11 cellular contexts compared by ENCODE assay signal in genomic region chr11:82969811-82970210, GRCh38.
A peak's percentile ranks its signal among the peaks of the same experiment; 100 is the strongest.
DNase-seq lines count a peak whose midpoint lies in the region; ATAC-seq and TF ChIP-seq lines count a peak whose summit lies in the region.
"Had no signal": no experiment of that assay in that cellular context is flagged by ENCODE, and none has a peak within 500 bp of the region (broad histone marks: within the 10 kb centered on the region; RNA-seq: fewer than 3 reads in every experiment).

No MANE protein-coding gene starts in this region.

- no peak overlapping the region for H3K4me3 Mint-ChIP-seq in activated T-cell treated with anti-CD3 and anti-CD28 coated beads, Interleukin-2, amount 50 U/mL, for 4 hours
- H3K4me3 Mint-ChIP-seq in stimulated activated naive CD8-positive, alpha-beta T cell treated with anti-CD3 and anti-CD28 coated beads, Interleukin-15, amount 100 ng/mL, for 72 hours = peak overlapping the region in 1 of 2 donors; percentile 42
- H3K4me3 Mint-ChIP-seq in activated CD8-positive, alpha-beta memory T cell treated with anti-CD3 and anti-CD28 coated beads, Interleukin-2, amount 10 ng/mL, durations not matched to agents 7 days and 5 days = no peak overlapping the region

- H3K36me3 Mint-ChIP-seq in activated T-cell treated with anti-CD3 and anti-CD28 coated beads, Interleukin-2, amount 50 U/mL, for 4 hours (ENCODE audit: insufficient read depth) = no peaks in the 10 kb centered on the region
- peaks cover 5% of the 10 kb centered on the region for H3K36me3 Mint-ChIP-seq in activated CD8-positive, alpha-beta memory T cell treated with anti-CD3 and anti-CD28 coated beads, Interleukin-2, amount 10 ng/mL, durations not matched to agents 7 days and 5 days

- 92% methylated on average over 4 of the region's 4 CpGs for WGBS in upper lobe of left lung, 2 donors

- ATAC-seq in activated T-cell treated with anti-CD3 and anti-CD28 coated beads, Interleukin-2, amount 50 U/mL, for 4 hours = peak; percentile 43 to 47
- peak; percentile 98 for ATAC-seq in HG02588 (IDR thresholded peaks at IDR 0.05; ENCODE audit: unreplicated experiment)
- ATAC-seq in HG03460 (IDR thresholded peaks at IDR 0.05; ENCODE audit: unreplicated experiment) = peak; percentile 97
- peak; percentile 76 for ATAC-seq in stimulated activated naive CD8-positive, alpha-beta T cell treated with anti-CD3 and anti-CD28 coated beads, Interleukin-15, amount 100 ng/mL, for 72 hours
- ATAC-seq in upper lobe of left lung (ENCODE audit: low FRiP score in 2 of 2) = no peak
- ATAC-seq in activated CD8-positive, alpha-beta memory T cell treated with anti-CD3 and anti-CD28 coated beads, Interleukin-2, amount 10 ng/mL, durations not matched to agents 7 days and 5 days = no peak
- ATAC-seq: Panc1 had no signal

- peaks cover 49% of the 10 kb centered on the region for H3K4me1 Mint-ChIP-seq in activated T-cell treated with anti-CD3 and anti-CD28 coated beads, Interleukin-2, amount 50 U/mL, for 4 hours (ENCODE audit: low read depth)
- peaks cover 61% of the 10 kb centered on the region for H3K4me1 Mint-ChIP-seq in stimulated activated naive CD8-positive, alpha-beta T cell treated with anti-CD3 and anti-CD28 coated beads, Interleukin-15, amount 100 ng/mL, for 72 hours
- H3K4me1 Mint-ChIP-seq in activated CD8-positive, alpha-beta memory T cell treated with anti-CD3 and anti-CD28 coated beads, Interleukin-2, amount 10 ng/mL, durations not matched to agents 7 days and 5 days = peaks cover 17% of the 10 kb centered on the region

- H3K27me3 ChIP-seq in BE2C = no peaks in the 10 kb centered on the region
- no peaks in the 10 kb centered on the region for H3K27me3 ChIP-seq in upper lobe of left lung

- H3K4me3 ChIP-seq in BE2C (ENCODE audit: low read depth, low read length) (no peak overlapping the region), upper lobe of left lung (no peak overlapping the region)

- TF ChIP-seq CTCF in BE2C (IDR thresholded peaks at IDR 0.05; ENCODE audit: low read depth, low read length) = no peak
- TF ChIP-seq CTCF in upper lobe of left lung (IDR thresholded peaks at IDR 0.05) = no peak

- no peaks in the 10 kb centered on the region for H3K9me3 Mint-ChIP-seq in activated T-cell treated with anti-CD3 and anti-CD28 coated beads, Interleukin-2, amount 50 U/mL, for 4 hours
- peaks cover 11 to 12% of the 10 kb centered on the region in 2 donors for H3K9me3 Mint-ChIP-seq in stimulated activated naive CD8-positive, alpha-beta T cell treated with anti-CD3 and anti-CD28 coated beads, Interleukin-15, amount 100 ng/mL, for 72 hours
- no peaks in the 10 kb centered on the region for H3K9me3 Mint-ChIP-seq in activated CD8-positive, alpha-beta memory T cell treated with anti-CD3 and anti-CD28 coated beads, Interleukin-2, amount 10 ng/mL, durations not matched to agents 7 days and 5 days (ENCODE audit: low read depth)

- H3K36me3 ChIP-seq in BE2C = no peaks in the 10 kb centered on the region
- H3K36me3 ChIP-seq in upper lobe of left lung = no peaks in the 10 kb centered on the region

- no peaks in the 10 kb centered on the region for H3K4me1 ChIP-seq in BE2C
- no peaks in the 10 kb centered on the region for H3K4me1 ChIP-seq in upper lobe of left lung

- H3K9me3 ChIP-seq in BE2C (no peaks in the 10 kb centered on the region), upper lobe of left lung (no peaks in the 10 kb centered on the region)

- TF ChIP-seq EP300 in upper lobe of left lung (IDR thresholded peaks at IDR 0.05) = no peak

- H3K27ac Mint-ChIP-seq in stimulated activated naive CD8-positive, alpha-beta T cell treated with anti-CD3 and anti-CD28 coated beads, Interleukin-15, amount 100 ng/mL, for 72 hours = peak overlapping the region in 1 of 2 donors; percentile 29
- no peak overlapping the region for H3K27ac Mint-ChIP-seq in activated CD8-positive, alpha-beta memory T cell treated with anti-CD3 and anti-CD28 coated beads, Interleukin-2, amount 10 ng/mL, durations not matched to agents 7 days and 5 days

- H3K27me3 Mint-ChIP-seq in activated T-cell treated with anti-CD3 and anti-CD28 coated beads, Interleukin-2, amount 50 U/mL, for 4 hours (ENCODE audit: low read depth) = no peaks in the 10 kb centered on the region
- H3K27me3 Mint-ChIP-seq in stimulated activated naive CD8-positive, alpha-beta T cell treated with anti-CD3 and anti-CD28 coated beads, Interleukin-15, amount 100 ng/mL, for 72 hours = no peaks in the 10 kb centered on the region
- peaks cover 3% of the 10 kb centered on the region for H3K27me3 Mint-ChIP-seq in activated CD8-positive, alpha-beta memory T cell treated with anti-CD3 and anti-CD28 coated beads, Interleukin-2, amount 10 ng/mL, durations not matched to agents 7 days and 5 days

- DNase-seq in activated T-cell treated with anti-CD3 and anti-CD28 coated beads, Interleukin-2, amount 50 U/mL, for 4 hours = no peak
- no peak for DNase-seq in activated T-cell treated with anti-CD3 and anti-CD28 coated beads, Interleukin-2, amount 50 U/mL, for 48 hours
- no peak for DNase-seq in stimulated activated naive CD8-positive, alpha-beta T cell treated with anti-CD3 and anti-CD28 coated beads, Interleukin-15, amount 100 ng/mL, for 72 hours
- DNase-seq in BE2C = no peak
- no peak for DNase-seq in upper lobe of left lung
- no peak for DNase-seq in activated CD8-positive, alpha-beta memory T cell treated with anti-CD3 and anti-CD28 coated beads, Interleukin-2, amount 10 ng/mL, durations not matched to agents 7 days and 5 days
- DNase-seq: mesenchymal stem cell; stimulated activated CD4-positive, alpha-beta T cell treated with anti-CD3 and anti-CD28 coated beads, Interleukin-12 subunit alpha, Interleukin-12 subunit beta, amount 100 ng/mL, for 4 hours had no signal

- no peak overlapping the region for H3K27ac ChIP-seq in upper lobe of left lung

- CTCF ChIA-PET in activated CD8-positive, alpha-beta memory T cell treated with anti-CD3 and anti-CD28 coated beads, Interleukin-2, amount 10 ng/mL, durations not matched to agents 7 days and 5 days (lab: Charles Lee) = interaction anchor here (0.6 kb wide), 1 partner anchor 64 kb away, joined by 3 read pairs; no protein-coding TSS in a partner anchor

- TF ChIP-seq POLR2A in upper lobe of left lung (IDR thresholded peaks at IDR 0.05) = no peak

Comparison
In these comparisons a context has a peak if more than half of its experiments do, and no peak if none do; other contexts are left out.
1. ATAC-seq: peak in activated T-cell treated with anti-CD3 and anti-CD28 coated beads, Interleukin-2, amount 50 U/mL, for 4 hours (2 of 2), HG02588 (single experiment), HG03460 (single experiment) and stimulated activated naive CD8-positive, alpha-beta T cell treated with anti-CD3 and anti-CD28 coated beads, Interleukin-15, amount 100 ng/mL, for 72 hours (single experiment); none in upper lobe of left lung (0 of 2) and activated CD8-positive, alpha-beta memory T cell treated with anti-CD3 and anti-CD28 coated beads, Interleukin-2, amount 10 ng/mL, durations not matched to agents 7 days and 5 days (single experiment).